ENCODE assay signal across 8 cellular contexts in the genomic region with DNA sequence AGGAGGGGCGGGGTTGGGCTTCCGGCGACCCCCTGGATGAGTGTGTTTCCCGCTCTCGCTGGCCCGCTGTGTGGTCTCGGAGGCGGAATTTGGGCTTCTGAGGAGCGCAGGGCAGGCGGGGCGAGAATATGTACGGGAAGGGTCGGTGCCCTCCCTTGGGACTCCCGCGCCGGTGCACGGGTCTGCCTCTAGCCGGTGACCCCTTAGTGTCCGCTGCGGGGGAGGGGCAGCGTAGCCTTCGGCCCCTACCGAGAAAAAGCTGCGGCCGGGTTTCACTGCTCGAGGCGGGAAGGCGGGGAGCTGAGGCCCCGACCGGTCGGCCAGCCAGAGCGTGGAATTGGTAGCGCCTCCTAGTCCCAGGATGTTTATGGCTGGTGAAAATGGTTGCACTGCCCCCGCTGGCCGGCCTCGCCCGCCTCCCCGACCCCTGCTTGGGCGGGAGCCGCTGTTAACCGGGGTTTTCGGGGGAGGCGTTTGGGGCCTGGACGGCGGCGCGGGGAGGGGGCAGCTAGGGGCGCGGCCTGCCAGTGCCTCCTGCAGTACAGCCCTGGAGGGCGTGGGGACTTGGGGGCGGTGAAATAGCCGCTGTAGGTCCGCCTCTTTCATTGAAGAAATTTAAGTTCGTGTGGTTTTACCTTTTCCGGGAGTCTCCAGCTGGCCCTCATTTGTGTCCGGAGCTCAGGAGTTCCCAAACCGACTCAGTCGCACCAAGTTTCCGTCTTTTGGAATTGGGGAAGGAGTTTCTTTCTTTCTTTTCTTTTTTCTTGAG. TPM values are rescaled to one million over a fixed set of nuclear protein-coding genes. Genes with fewer than 3 reads are reported as not detected.
DNase-seq lines count a peak whose midpoint lies in the region; ATAC-seq and TF ChIP-seq lines count a peak whose summit lies in the region.

A gene (plus strand): TSS at position 643 of the 769 bp plus-strand sequence. CDS start 290 bp downstream, outside the sequence.

- intact Hi-C loops in right cardiac atrium (cut with DNase I) = no loop called here

- peak within 1 kb of the TSS; percentile 74 for H3K4me3 ChIP-seq in right cardiac atrium (ENCODE audit: low read length)

- ATAC-seq in HG02884 (IDR thresholded peaks at IDR 0.05; ENCODE audit: unreplicated experiment) (peak; percentile 51), right cardiac atrium (peak; percentile 94 to 95)

- H3K27me3 ChIP-seq in right cardiac atrium (ENCODE audit: control insufficient read depth, insufficient read depth) = no peaks in the 10 kb centered on the region

- in situ Hi-C loops in GM13976 (cut with MboI; ENCODE audit: low sequenced_read_pairs, unreplicated experiment) = no loop called here

- peak; percentile 84 for DNase-seq in GM13976 (ENCODE audit: low spot score)
- peak; percentile 76 to 79 for DNase-seq in NCI-H187 (lab: John Stamatoyannopoulos, UW)
- DNase-seq in T-helper 2 cell = peak; percentile 67 to 97 (median 74)
- DNase-seq in right cardiac atrium = peak; percentile 95 to 97 (median 97)
- DNase-seq in retina = peak; percentile 97
- DNase-seq in cortex of kidney (lab: John Stamatoyannopoulos, UW) = no peak

- H3K27ac ChIP-seq in angular gyrus (ENCODE audit: low read depth, low read length) (peak within 1 kb of the TSS; percentile 94), right cardiac atrium (ENCODE audit: low read length) (peak within 1 kb of the TSS; percentile 99)

- under 1% methylated on average over 59 of the region's 59 CpGs for WGBS in right cardiac atrium

- peaks cover 13% of the 10 kb centered on the region for H3K4me1 ChIP-seq in right cardiac atrium (ENCODE audit: control insufficient read depth, insufficient read depth, low read length)

- H3K9me3 ChIP-seq in right cardiac atrium (ENCODE audit: control insufficient read depth, low read length) = no peaks in the 10 kb centered on the region

- TF ChIP-seq CTCF in GM13976 (IDR thresholded peaks at IDR 0.05; ENCODE audit: borderline replicate concordance, control extremely low read depth, extremely low read depth, insufficient read depth, missing control alignments) = peak; percentile 31

RNA-seq across cellular contexts. Expression of the gene that starts here (rescaled TPM):
- 100 to 1,000 TPM; 225 to 276 (median 273) TPM for total RNA-seq in right cardiac atrium
- 210 TPM for polyA plus RNA-seq in right cardiac atrium
